17 cellular contexts compared by ENCODE assay signal in genomic region chr2:238456966-238457926, GRCh38.
"Had no signal": no experiment of that assay in that cellular context is flagged by ENCODE, and none has a peak within 500 bp of the region (broad histone marks: within the 10 kb centered on the region; RNA-seq: fewer than 3 reads in every experiment).

No MANE protein-coding gene starts in this region.

- H3K27me3 ChIP-seq: left lung, testis had no signal

- DNase-seq: activated CD4-positive, alpha-beta memory T cell treated with anti-CD3 and anti-CD28 coated beads for 36 hours; activated naive CD4-positive, alpha-beta T cell treated with anti-CD3 and anti-CD28 coated beads for 36 hours; activated naive CD8-positive, alpha-beta T cell treated with anti-CD3 and anti-CD28 coated beads, Interleukin-2, amount 50 U/mL, for 24 hours; activated T-cell treated with anti-CD3 and anti-CD28 coated beads, Interleukin-2, amount 50 U/mL, for 24 hours; effector memory CD8-positive, alpha-beta T cell; left lung; occipital lobe; T-helper 1 cell; T-helper 9 cell; testis had no signal

- H3K9me3 ChIP-seq: testis had no signal

- H3K4me3 Mint-ChIP-seq: activated CD4-positive, alpha-beta memory T cell treated with anti-CD3 and anti-CD28 coated beads for 36 hours; activated naive CD4-positive, alpha-beta T cell treated with anti-CD3 and anti-CD28 coated beads for 36 hours; activated naive CD8-positive, alpha-beta T cell treated with anti-CD3 and anti-CD28 coated beads, Interleukin-2, amount 50 U/mL, for 24 hours; activated T-cell treated with anti-CD3 and anti-CD28 coated beads, Interleukin-2, amount 50 U/mL, for 24 hours; effector memory CD8-positive, alpha-beta T cell; mesothelial cell of epicardium; type B pancreatic cell had no signal

- H3K27ac ChIP-seq: left lung, testis, VCaP had no signal

- H3K27me3 Mint-ChIP-seq: activated CD4-positive, alpha-beta memory T cell treated with anti-CD3 and anti-CD28 coated beads for 36 hours; activated naive CD8-positive, alpha-beta T cell treated with anti-CD3 and anti-CD28 coated beads, Interleukin-2, amount 50 U/mL, for 24 hours; activated T-cell treated with anti-CD3 and anti-CD28 coated beads, Interleukin-2, amount 50 U/mL, for 24 hours; effector memory CD8-positive, alpha-beta T cell; progenitor cell of endocrine pancreas had no signal

- H3K27ac Mint-ChIP-seq: activated CD4-positive, alpha-beta memory T cell treated with anti-CD3 and anti-CD28 coated beads for 36 hours; activated naive CD4-positive, alpha-beta T cell treated with anti-CD3 and anti-CD28 coated beads for 36 hours; activated naive CD8-positive, alpha-beta T cell treated with anti-CD3 and anti-CD28 coated beads, Interleukin-2, amount 50 U/mL, for 24 hours; activated T-cell treated with anti-CD3 and anti-CD28 coated beads, Interleukin-2, amount 50 U/mL, for 24 hours; activated T-helper 2 cell treated with anti-CD3 and anti-CD28 coated beads, Interferon-gamma antibody, Interleukin-2, Interleukin-4, amounts not matched to agents 10 μg/mL and 5 μg/mL and 100 μg/mL, durations not matched to agents 14 hours and 24 hours and 36 hours; effector memory CD8-positive, alpha-beta T cell; mesothelial cell of epicardium; progenitor cell of endocrine pancreas; type B pancreatic cell had no signal

- H3K4me1 Mint-ChIP-seq: activated naive CD8-positive, alpha-beta T cell treated with anti-CD3 and anti-CD28 coated beads, Interleukin-2, amount 50 U/mL, for 24 hours; mesothelial cell of epicardium had no signal

- H3K4me1 ChIP-seq: left lung had no signal

- H3K4me3 ChIP-seq: left lung, skin epidermis, testis had no signal

- FAIRE-seq: frontal cortex had no signal

- ATAC-seq: activated naive CD8-positive, alpha-beta T cell treated with anti-CD3 and anti-CD28 coated beads, Interleukin-2, amount 50 U/mL, for 24 hours; effector memory CD8-positive, alpha-beta T cell had no signal
